20 cellular contexts compared by ENCODE assay signal in genomic region chr19:46025825-46026224, GRCh38. TPM values are rescaled to one million over a fixed set of nuclear protein-coding genes. Genes with fewer than 3 reads are reported as not detected.
"Had no signal": no experiment of that assay in that cellular context is flagged by ENCODE, and none has a peak within 500 bp of the region (broad histone marks: within the 10 kb centered on the region; RNA-seq: fewer than 3 reads in every experiment).

No MANE protein-coding gene starts in this region.

- H3K36me3 Mint-ChIP-seq: activated naive CD4-positive, alpha-beta T cell treated with anti-CD3 and anti-CD28 coated beads, Interleukin-2, amount 10 ng/mL, durations not matched to agents 7 days and 5 days; natural killer cell treated with Interleukin-12 subunit alpha and Interleukin-12 subunit beta and Interleukin-15 and Interleukin-18, amount 100 ng/mL, for 72 hours had no signal

- H3K4me3 ChIP-seq: lung had no signal

- H3K9me3 Mint-ChIP-seq: activated CD4-positive, alpha-beta T cell treated with anti-CD3 and anti-CD28 coated beads, Interleukin-2, amount 10 ng/mL, durations not matched to agents 7 days and 5 days; activated naive CD4-positive, alpha-beta T cell treated with anti-CD3 and anti-CD28 coated beads, Interleukin-2, amount 10 ng/mL, durations not matched to agents 7 days and 5 days; activated naive CD8-positive, alpha-beta T cell treated with anti-CD3 and anti-CD28 coated beads, Interleukin-2, amount 50 U/mL, for 24 hours; natural killer cell treated with Interleukin-12 subunit alpha and Interleukin-12 subunit beta and Interleukin-15 and Interleukin-18, amount 100 ng/mL, for 72 hours had no signal

- DNase-seq: activated CD4-positive, alpha-beta T cell treated with anti-CD3 and anti-CD28 coated beads, Interleukin-2, amount 10 ng/mL, durations not matched to agents 7 days and 5 days; activated CD8-positive, alpha-beta memory T cell treated with anti-CD3 and anti-CD28 coated beads, Interleukin-2, amount 50 U/mL, for 4 hours; activated effector memory CD4-positive, alpha-beta T cell treated with Interleukin-2 at 50 U/mL for 16 hours; activated naive CD4-positive, alpha-beta T cell treated with anti-CD3 and anti-CD28 coated beads, Interleukin-2, amount 10 ng/mL, durations not matched to agents 7 days and 5 days; activated naive CD8-positive, alpha-beta T cell treated with anti-CD3 and anti-CD28 coated beads, Interleukin-2, amount 50 U/mL, for 24 hours; activated T-cell treated with anti-CD3 and anti-CD28 coated beads, Interleukin-2, amount 50 U/mL, for 4 hours; anterior cingulate cortex; caudate nucleus; endodermal cell; foreskin melanocyte; stimulated activated CD4-positive, alpha-beta T cell treated with anti-CD3 and anti-CD28 coated beads, Interleukin-4, amount 100 ng/mL, for 4 hours; T-helper 9 cell had no signal

- ATAC-seq: activated naive CD8-positive, alpha-beta T cell treated with anti-CD3 and anti-CD28 coated beads, Interleukin-2, amount 50 U/mL, for 24 hours; activated T-cell treated with anti-CD3 and anti-CD28 coated beads, Interleukin-2, amount 50 U/mL, for 4 hours; natural killer cell treated with Interleukin-12 subunit alpha and Interleukin-12 subunit beta and Interleukin-15 and Interleukin-18, amount 100 ng/mL, for 72 hours; sciatic nerve; stimulated activated memory B cell treated with anti-CD40 and anti-IgM and Interleukin-4, amounts not matched to agents 10 μg/mL and 1 μg/mL and 100 μg/mL, for 72 hours had no signal

- H3K4me3 Mint-ChIP-seq: activated CD4-positive, alpha-beta T cell treated with anti-CD3 and anti-CD28 coated beads, Interleukin-2, amount 10 ng/mL, durations not matched to agents 7 days and 5 days; activated naive CD4-positive, alpha-beta T cell treated with anti-CD3 and anti-CD28 coated beads, Interleukin-2, amount 10 ng/mL, durations not matched to agents 7 days and 5 days; activated naive CD8-positive, alpha-beta T cell treated with anti-CD3 and anti-CD28 coated beads, Interleukin-2, amount 50 U/mL, for 24 hours; activated T-cell treated with anti-CD3 and anti-CD28 coated beads, Interleukin-2, amount 50 U/mL, for 4 hours; brain; endodermal cell; natural killer cell treated with Interleukin-12 subunit alpha and Interleukin-12 subunit beta and Interleukin-15 and Interleukin-18, amount 100 ng/mL, for 72 hours; stimulated activated memory B cell treated with anti-CD40 and anti-IgM and Interleukin-4, amounts not matched to agents 10 μg/mL and 1 μg/mL and 100 μg/mL, for 72 hours had no signal

- H3K27ac Mint-ChIP-seq: activated CD4-positive, alpha-beta T cell treated with anti-CD3 and anti-CD28 coated beads, Interleukin-2, amount 10 ng/mL, durations not matched to agents 7 days and 5 days; activated naive CD4-positive, alpha-beta T cell treated with anti-CD3 and anti-CD28 coated beads, Interleukin-2, amount 10 ng/mL, durations not matched to agents 7 days and 5 days; activated naive CD8-positive, alpha-beta T cell treated with anti-CD3 and anti-CD28 coated beads, Interleukin-2, amount 50 U/mL, for 24 hours; brain; endodermal cell; natural killer cell treated with Interleukin-12 subunit alpha and Interleukin-12 subunit beta and Interleukin-15 and Interleukin-18, amount 100 ng/mL, for 72 hours; stimulated activated memory B cell treated with anti-CD40 and anti-IgM and Interleukin-4, amounts not matched to agents 10 μg/mL and 1 μg/mL and 100 μg/mL, for 72 hours had no signal

RNA-seq across cellular contexts. Expression of gene PGLYRP1, which starts 3.0 kb away (rescaled TPM):
- total RNA-seq: activated CD4-positive, alpha-beta T cell treated with anti-CD3 and anti-CD28 coated beads, Interleukin-2, amount 10 ng/mL, durations not matched to agents 7 days and 5 days; activated T-cell treated with anti-CD3 and anti-CD28 coated beads, Interleukin-2, amount 50 U/mL, for 4 hours; endodermal cell; epithelial cell of proximal tubule; natural killer cell treated with Interleukin-12 subunit alpha and Interleukin-12 subunit beta and Interleukin-15 and Interleukin-18, amount 100 ng/mL, for 72 hours; ureter had no signal
- polyA plus RNA-seq: keratinocyte had no signal

RNA-seq across cellular contexts. Expression of gene IGFL4, which starts 15.0 kb away (rescaled TPM):
- total RNA-seq: activated CD4-positive, alpha-beta T cell treated with anti-CD3 and anti-CD28 coated beads, Interleukin-2, amount 10 ng/mL, durations not matched to agents 7 days and 5 days; activated T-cell treated with anti-CD3 and anti-CD28 coated beads, Interleukin-2, amount 50 U/mL, for 4 hours; epithelial cell of proximal tubule; lung; natural killer cell treated with Interleukin-12 subunit alpha and Interleukin-12 subunit beta and Interleukin-15 and Interleukin-18, amount 100 ng/mL, for 72 hours; ureter had no signal
- polyA plus RNA-seq: keratinocyte, lung had no signal

RNA-seq across cellular contexts. Expression of gene NOVA2, which starts 52.2 kb away (rescaled TPM):
- total RNA-seq: activated T-cell treated with anti-CD3 and anti-CD28 coated beads, Interleukin-2, amount 50 U/mL, for 4 hours; epithelial cell of proximal tubule; natural killer cell treated with Interleukin-12 subunit alpha and Interleukin-12 subunit beta and Interleukin-15 and Interleukin-18, amount 100 ng/mL, for 72 hours had no signal
- polyA plus RNA-seq: keratinocyte had no signal
